19 cellular contexts compared by ENCODE assay signal in genomic region chr22:23228503-23228902, GRCh38.
"Had no signal": no experiment of that assay in that cellular context is flagged by ENCODE, and none has a peak within 500 bp of the region (broad histone marks: within the 10 kb centered on the region; RNA-seq: fewer than 3 reads in every experiment).

No MANE protein-coding gene starts in this region.

- H3K27me3 ChIP-seq: esophagus squamous epithelium, right lobe of liver, tibial nerve had no signal

- H3K4me3 Mint-ChIP-seq: activated naive CD8-positive, alpha-beta T cell treated with anti-CD3 and anti-CD28 coated beads for 36 hours; activated T-cell treated with anti-CD3 and anti-CD28 coated beads, Interleukin-2, amount 50 U/mL, for 72 hours; endodermal cell; mesothelial cell of epicardium; stimulated activated naive CD8-positive, alpha-beta T cell treated with anti-CD3 and anti-CD28 coated beads, Interleukin-15, Interleukin-2, amounts not matched to agents 100 ng/mL and 50 ng/mL, for 24 hours; T-helper 1 cell treated with Interleukin-12 subunit alpha and Interleukin-12 subunit beta and Interleukin-4 antibody, amounts not matched to agents 30 μg/mL and 1 μg/mL, for 36 hours had no signal

- DNase-seq: activated CD8-positive, alpha-beta memory T cell treated with anti-CD3 and anti-CD28 coated beads for 24 hours; activated CD8-positive, alpha-beta memory T cell treated with anti-CD3 and anti-CD28 coated beads, Interleukin-2, amount 50 U/mL, for 48 hours; activated effector memory CD4-positive, alpha-beta T cell treated with anti-CD3 and anti-CD28 coated beads, Interleukin-2, amount 50 U/mL, for 16 hours; activated naive CD8-positive, alpha-beta T cell treated with anti-CD3 and anti-CD28 coated beads for 36 hours; activated T-cell treated with anti-CD3 and anti-CD28 coated beads, Interleukin-2, amount 50 U/mL, for 72 hours; amniotic stem cell; cortex of kidney; endodermal cell; esophagus squamous epithelium; gastrocnemius medialis; hippocampal formation; left ventricle myocardium inferior; occipital lobe; right lobe of liver; stimulated activated CD4-positive, alpha-beta T cell treated with anti-CD3 and anti-CD28 coated beads, Interleukin-1b, Interleukin-23, amount 100 ng/mL, for 48 hours had no signal

- H3K27ac ChIP-seq: gastrocnemius medialis, right lobe of liver, tibial nerve had no signal

- H3K27ac Mint-ChIP-seq: mesothelial cell of epicardium; T-helper 1 cell treated with Interleukin-12 subunit alpha and Interleukin-12 subunit beta and Interleukin-4 antibody, amounts not matched to agents 30 μg/mL and 1 μg/mL, for 36 hours had no signal

- H3K9me3 ChIP-seq: right lobe of liver had no signal

- ATAC-seq: activated T-cell treated with anti-CD3 and anti-CD28 coated beads, Interleukin-2, amount 50 U/mL, for 72 hours; gastrocnemius medialis; right lobe of liver had no signal

- H3K27me3 Mint-ChIP-seq: activated naive CD8-positive, alpha-beta T cell treated with anti-CD3 and anti-CD28 coated beads for 36 hours; stimulated activated naive CD8-positive, alpha-beta T cell treated with anti-CD3 and anti-CD28 coated beads, Interleukin-15, Interleukin-2, amounts not matched to agents 100 ng/mL and 50 ng/mL, for 24 hours had no signal
